28 cellular contexts compared by ENCODE assay signal in genomic region chr11:134883484-134883883, GRCh38.
"Had no signal": no experiment of that assay in that cellular context is flagged by ENCODE, and none has a peak within 500 bp of the region (broad histone marks: within the 10 kb centered on the region; RNA-seq: fewer than 3 reads in every experiment).

No MANE protein-coding gene starts in this region.

- H3K4me2 ChIP-seq: hepatocyte had no signal

- H2AFZ ChIP-seq: hepatocyte had no signal

- DNase-seq: colonic mucosa; cortex of kidney; dermis blood vessel endothelial cell; dorsolateral prefrontal cortex; effector CD4-positive, alpha-beta T cell; effector CD8-positive, alpha-beta T cell; effector memory CD4-positive, alpha-beta T cell; effector memory CD8-positive, alpha-beta T cell; endodermal cell; erythroblast; esophagus squamous epithelium; foreskin fibroblast; foreskin keratinocyte; foreskin melanocyte; gastrocnemius medialis; glutamatergic neuron; heart left ventricle; heart right ventricle had no signal

- H3K4me3 Mint-ChIP-seq: dendritic cell treated with granulocyte-macrophage colony-stimulating factor and Interleukin-4, amounts not matched to agents 40 ng/mL and 50 ng/mL, for 4 days; effector memory CD8-positive, alpha-beta T cell; endodermal cell had no signal

- H3K36me3 ChIP-seq: colonic mucosa, esophagus squamous epithelium, gastrocnemius medialis, gastroesophageal sphincter, heart left ventricle, heart right ventricle had no signal

- H3K27me3 ChIP-seq: colonic mucosa, foreskin keratinocyte, gastrocnemius medialis had no signal

- H3K4me1 ChIP-seq: colonic mucosa, esophagus squamous epithelium, foreskin keratinocyte, gastrocnemius medialis, gastroesophageal sphincter, heart left ventricle, heart right ventricle had no signal

- H3K9me3 ChIP-seq: colonic mucosa, esophagus squamous epithelium, gastrocnemius medialis, gastroesophageal sphincter, heart left ventricle, heart right ventricle had no signal

- H3K4me3 ChIP-seq: colonic mucosa, coronary artery, dorsolateral prefrontal cortex, esophagus squamous epithelium, gastrocnemius medialis, gastroesophageal sphincter, heart left ventricle, heart right ventricle, hepatocyte had no signal

- H3K27ac ChIP-seq: colonic mucosa, coronary artery, dorsolateral prefrontal cortex, epithelial cell of prostate, esophagus squamous epithelium, foreskin keratinocyte, gastrocnemius medialis, gastroesophageal sphincter, heart left ventricle, heart right ventricle, hepatocyte had no signal

- H3K79me2 ChIP-seq: hepatocyte had no signal

- H3K9me3 Mint-ChIP-seq: dendritic cell treated with granulocyte-macrophage colony-stimulating factor and Interleukin-4, amounts not matched to agents 40 ng/mL and 50 ng/mL, for 4 days; effector memory CD8-positive, alpha-beta T cell; endodermal cell had no signal

- FAIRE-seq: colon, endometrium, endothelial cell of umbilical vein, frontal cortex had no signal

- H3K27ac Mint-ChIP-seq: dendritic cell treated with granulocyte-macrophage colony-stimulating factor and Interleukin-4, amounts not matched to agents 40 ng/mL and 50 ng/mL, for 4 days; effector memory CD8-positive, alpha-beta T cell; endodermal cell had no signal

- ATAC-seq: effector memory CD8-positive, alpha-beta T cell; esophagus mucosa; foreskin keratinocyte; gastrocnemius medialis; gastroesophageal sphincter; heart left ventricle; heart right ventricle had no signal

- H3K4me1 Mint-ChIP-seq: endodermal cell had no signal
